ENCODE assay signal across 25 cellular contexts in genomic region chr6:158332237-158332636, GRCh38.
"Had no signal": no experiment of that assay in that cellular context is flagged by ENCODE, and none has a peak within 500 bp of the region (broad histone marks: within the 10 kb centered on the region; RNA-seq: fewer than 3 reads in every experiment).

No MANE protein-coding gene starts in this region.

- H3K27me3 ChIP-seq: ascending aorta, cardiac muscle cell, colonic mucosa, hepatocyte, pancreas, upper lobe of left lung had no signal

- H3K4me3 ChIP-seq: ascending aorta, cardiac muscle cell, colonic mucosa, hepatocyte, pancreas, psoas muscle, thoracic aorta, upper lobe of left lung had no signal

- H3K27ac Mint-ChIP-seq: activated naive CD4-positive, alpha-beta T cell treated with anti-CD3 and anti-CD28 coated beads, Interleukin-2, amount 10 ng/mL, durations not matched to agents 7 days and 5 days; activated naive CD8-positive, alpha-beta T cell treated with anti-CD3 and anti-CD28 coated beads, Interleukin-2, amount 10 ng/mL, durations not matched to agents 7 days and 5 days; activated T-cell treated with anti-CD3 and anti-CD28 coated beads, Interleukin-2, amount 50 U/mL, for 72 hours; mesothelial cell of epicardium; naive thymus-derived CD4-positive, alpha-beta T cell had no signal

- H3K4me3 Mint-ChIP-seq: activated naive CD4-positive, alpha-beta T cell treated with anti-CD3 and anti-CD28 coated beads, Interleukin-2, amount 10 ng/mL, durations not matched to agents 7 days and 5 days; activated naive CD8-positive, alpha-beta T cell treated with anti-CD3 and anti-CD28 coated beads, Interleukin-2, amount 10 ng/mL, durations not matched to agents 7 days and 5 days; activated T-cell treated with anti-CD3 and anti-CD28 coated beads, Interleukin-2, amount 50 U/mL, for 72 hours; brain; mesothelial cell of epicardium; naive thymus-derived CD4-positive, alpha-beta T cell had no signal

- H3K9me3 ChIP-seq: colonic mucosa, pancreas, thoracic aorta had no signal

- H3K27me3 Mint-ChIP-seq: activated naive CD4-positive, alpha-beta T cell treated with anti-CD3 and anti-CD28 coated beads, Interleukin-2, amount 10 ng/mL, durations not matched to agents 7 days and 5 days; activated naive CD8-positive, alpha-beta T cell treated with anti-CD3 and anti-CD28 coated beads, Interleukin-2, amount 10 ng/mL, durations not matched to agents 7 days and 5 days; brain; naive thymus-derived CD4-positive, alpha-beta T cell had no signal

- DNase-seq: activated CD4-positive, alpha-beta T cell treated with anti-CD3 and anti-CD28 coated beads for 4 hours; activated CD4-positive, alpha-beta T cell treated with anti-CD3 and anti-CD28 coated beads, Interleukin-2, amount 50 U/mL, for 4 hours; activated effector memory CD4-positive, alpha-beta T cell treated with Interleukin-2 at 50 U/mL for 16 hours; activated naive CD4-positive, alpha-beta T cell treated with anti-CD3 and anti-CD28 coated beads, Interleukin-2, amount 10 ng/mL, durations not matched to agents 7 days and 5 days; activated naive CD8-positive, alpha-beta T cell treated with anti-CD3 and anti-CD28 coated beads, Interleukin-2, amount 10 ng/mL, durations not matched to agents 7 days and 5 days; activated T-cell treated with anti-CD3 and anti-CD28 coated beads for 4 hours; activated T-cell treated with anti-CD3 and anti-CD28 coated beads, Interleukin-2, amount 50 U/mL, for 72 hours; cerebellar nuclear complex; colonic mucosa; effector CD8-positive, alpha-beta T cell; left ventricle myocardium superior; naive thymus-derived CD4-positive, alpha-beta T cell; nucleus accumbens; pancreas; psoas muscle; stimulated activated CD4-positive, alpha-beta T cell treated with anti-CD3 and anti-CD28 coated beads, Interleukin-15, amount 100 ng/mL, for 24 hours; stimulated activated naive CD4-positive, alpha-beta T cell treated with Interleukin-2 at 50 U/mL for 16 hours had no signal

- ATAC-seq: activated T-cell treated with anti-CD3 and anti-CD28 coated beads, Interleukin-2, amount 50 U/mL, for 72 hours; left ventricle myocardium superior; naive thymus-derived CD4-positive, alpha-beta T cell; pancreas; psoas muscle had no signal

- H3K36me3 ChIP-seq: ascending aorta, cardiac muscle cell, colonic mucosa, pancreas, thoracic aorta, upper lobe of left lung had no signal

- H3K27ac ChIP-seq: ascending aorta, cardiac muscle cell, colonic mucosa, epithelial cell of prostate, hepatocyte, pancreas, psoas muscle, thoracic aorta, upper lobe of left lung had no signal
